ENCODE assay signal across 1 cellular context in the genomic region with DNA sequence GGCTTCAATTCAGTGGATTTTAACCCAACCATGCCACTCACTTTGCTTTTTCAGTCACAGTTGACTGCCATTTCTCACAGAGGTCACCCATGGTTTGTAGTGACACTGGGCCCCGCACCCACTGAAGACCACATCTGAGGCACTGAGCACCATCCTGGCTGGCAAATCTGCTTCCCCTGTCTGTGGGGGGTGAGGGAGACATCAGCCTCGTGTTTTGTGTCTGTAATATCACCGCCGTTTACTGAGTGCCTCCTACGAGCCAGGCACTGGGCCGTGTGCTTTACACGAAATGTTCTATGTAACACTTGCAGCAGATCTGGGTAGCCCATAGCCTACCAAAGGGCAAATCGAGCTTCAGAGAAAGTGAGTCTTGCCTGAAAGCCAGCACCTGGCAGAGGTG.
TF ChIP-seq lines count a peak whose summit lies in the region.

No MANE protein-coding gene starts in this region.

TF ChIP-seq in WTC11, 78 proteins besides CTCF, POLR2A, EP300 and RAD21 (continued from another document):
- TF ChIP-seq, protein P1, sequence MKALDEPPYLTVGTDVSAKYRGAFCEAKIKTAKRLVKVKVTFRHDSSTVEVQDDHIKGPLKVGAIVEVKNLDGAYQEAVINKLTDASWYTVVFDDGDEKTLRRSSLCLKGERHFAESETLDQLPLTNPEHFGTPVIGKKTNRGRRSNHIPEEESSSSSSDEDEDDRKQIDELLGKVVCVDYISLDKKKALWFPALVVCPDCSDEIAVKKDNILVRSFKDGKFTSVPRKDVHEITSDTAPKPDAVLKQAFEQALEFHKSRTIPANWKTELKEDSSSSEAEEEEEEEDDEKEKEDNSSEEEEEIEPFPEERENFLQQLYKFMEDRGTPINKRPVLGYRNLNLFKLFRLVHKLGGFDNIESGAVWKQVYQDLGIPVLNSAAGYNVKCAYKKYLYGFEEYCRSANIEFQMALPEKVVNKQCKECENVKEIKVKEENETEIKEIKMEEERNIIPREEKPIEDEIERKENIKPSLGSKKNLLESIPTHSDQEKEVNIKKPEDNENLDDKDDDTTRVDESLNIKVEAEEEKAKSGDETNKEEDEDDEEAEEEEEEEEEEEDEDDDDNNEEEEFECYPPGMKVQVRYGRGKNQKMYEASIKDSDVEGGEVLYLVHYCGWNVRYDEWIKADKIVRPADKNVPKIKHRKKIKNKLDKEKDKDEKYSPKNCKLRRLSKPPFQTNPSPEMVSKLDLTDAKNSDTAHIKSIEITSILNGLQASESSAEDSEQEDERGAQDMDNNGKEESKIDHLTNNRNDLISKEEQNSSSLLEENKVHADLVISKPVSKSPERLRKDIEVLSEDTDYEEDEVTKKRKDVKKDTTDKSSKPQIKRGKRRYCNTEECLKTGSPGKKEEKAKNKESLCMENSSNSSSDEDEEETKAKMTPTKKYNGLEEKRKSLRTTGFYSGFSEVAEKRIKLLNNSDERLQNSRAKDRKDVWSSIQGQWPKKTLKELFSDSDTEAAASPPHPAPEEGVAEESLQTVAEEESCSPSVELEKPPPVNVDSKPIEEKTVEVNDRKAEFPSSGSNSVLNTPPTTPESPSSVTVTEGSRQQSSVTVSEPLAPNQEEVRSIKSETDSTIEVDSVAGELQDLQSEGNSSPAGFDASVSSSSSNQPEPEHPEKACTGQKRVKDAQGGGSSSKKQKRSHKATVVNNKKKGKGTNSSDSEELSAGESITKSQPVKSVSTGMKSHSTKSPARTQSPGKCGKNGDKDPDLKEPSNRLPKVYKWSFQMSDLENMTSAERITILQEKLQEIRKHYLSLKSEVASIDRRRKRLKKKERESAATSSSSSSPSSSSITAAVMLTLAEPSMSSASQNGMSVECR (CRISPR knock-in tag; IDR thresholded peaks at IDR 0.05; ENCODE audit: borderline replicate concordance), result no peak
- no peak for TF ChIP-seq ATF1 (CRISPR knock-in tag; IDR thresholded peaks at IDR 0.05)
TF ChIP-seq in WTC11: peak in this region for 0.
